ENCODE assay signal across 24 cellular contexts in genomic region chrX:32533848-32534247, GRCh38.
A peak's percentile ranks its signal among the peaks of the same experiment; 100 is the strongest.
DNase-seq lines count a peak whose midpoint lies in the region; ATAC-seq, FAIRE-seq and TF ChIP-seq lines count a peak whose summit lies in the region.
"Had no signal": no experiment of that assay in that cellular context is flagged by ENCODE, and none has a peak within 500 bp of the region (broad histone marks: within the 10 kb centered on the region; RNA-seq: fewer than 3 reads in every experiment).

No MANE protein-coding gene starts in this region.

- TF ChIP-seq EP300 in A549 (IDR thresholded peaks at IDR 0.05), result no peak

- no peak for ATAC-seq in A549
- peak; percentile 94 for ATAC-seq in GM18868 (IDR thresholded peaks at IDR 0.05; ENCODE audit: unreplicated experiment)
- peak; percentile 76 for ATAC-seq in HG02623 (IDR thresholded peaks at IDR 0.05; ENCODE audit: unreplicated experiment)
- ATAC-seq in HG03354 (IDR thresholded peaks at IDR 0.05; ENCODE audit: poor library complexity, severe bottlenecking, unreplicated experiment), result peak; percentile 60
- no peak for ATAC-seq in GM18517 (IDR thresholded peaks at IDR 0.05; ENCODE audit: unreplicated experiment)
- ATAC-seq: activated CD8-positive, alpha-beta memory T cell treated with anti-CD3 and anti-CD28 coated beads, Interleukin-2, amount 10 ng/mL, durations not matched to agents 7 days and 5 days; heart right ventricle; left ventricle myocardium superior; mucosa of descending colon had no signal

- no peaks in the 10 kb centered on the region for H3K27me3 Mint-ChIP-seq in activated CD4-positive, alpha-beta memory T cell treated with anti-CD3 and anti-CD28 coated beads for 36 hours
- H3K27me3 Mint-ChIP-seq: activated CD8-positive, alpha-beta memory T cell treated with anti-CD3 and anti-CD28 coated beads, Interleukin-2, amount 10 ng/mL, durations not matched to agents 7 days and 5 days; dendritic cell treated with granulocyte-macrophage colony-stimulating factor and Interleukin-4, amounts not matched to agents 40 ng/mL and 50 ng/mL, for 4 days had no signal

- H3K9me3 ChIP-seq in A549, result no peaks in the 10 kb centered on the region
- H3K9me3 ChIP-seq: heart right ventricle, mucosa of descending colon had no signal

- no peak overlapping the region for H3K4me3 ChIP-seq in A549
- H3K4me3 ChIP-seq: heart right ventricle, mucosa of descending colon, neural progenitor cell had no signal

- CTCF ChIA-PET in A549 (lab: Yijun Ruan, JAX), result no interaction called here
- CTCF ChIA-PET in activated CD4-positive, alpha-beta memory T cell treated with anti-CD3 and anti-CD28 coated beads for 36 hours (lab: Charles Lee), result no interaction called here

- no peaks in the 10 kb centered on the region for H3K4me1 Mint-ChIP-seq in activated CD4-positive, alpha-beta memory T cell treated with anti-CD3 and anti-CD28 coated beads for 36 hours (ENCODE audit: low read depth)
- H3K4me1 Mint-ChIP-seq: activated CD8-positive, alpha-beta memory T cell treated with anti-CD3 and anti-CD28 coated beads, Interleukin-2, amount 10 ng/mL, durations not matched to agents 7 days and 5 days had no signal

- no peak overlapping the region for H3K4me2 ChIP-seq in A549
- H3K4me2 ChIP-seq: neural progenitor cell had no signal

- no peak for TF ChIP-seq RAD21 in A549 (conservative IDR thresholded peaks at IDR 0.05 in 1 of 2, IDR thresholded peaks at IDR 0.05 in 1 of 2)

- H3K27ac ChIP-seq in A549, result no peak overlapping the region
- H3K27ac ChIP-seq: heart right ventricle, neural progenitor cell had no signal

- POLR2A ChIA-PET in A549 (lab: Yijun Ruan, JAX), result no interaction called here
- POLR2A ChIA-PET in activated CD4-positive, alpha-beta memory T cell treated with anti-CD3 and anti-CD28 coated beads for 36 hours (lab: Charles Lee), result no interaction called here

- no peak for TF ChIP-seq POLR2A in A549 (IDR thresholded peaks at IDR 0.05; ENCODE audit: low read length)

- peak; percentile 85 for FAIRE-seq in A549 (lab: Jason Lieb, UNC)
- FAIRE-seq: endothelial cell of umbilical vein, TTC549, urothelium cell line had no signal

- DNase-seq in A549 (ENCODE audit: low read depth in 1 of 2, low spot score in 1 of 2) (no peak), NCI-H2196 (lab: John Stamatoyannopoulos, UW; ENCODE audit: unreplicated experiment) (no peak), NCI-H1105 (lab: John Stamatoyannopoulos, UW) (no peak)
- DNase-seq in activated CD4-positive, alpha-beta memory T cell treated with anti-CD3 and anti-CD28 coated beads for 36 hours, result no peak
- DNase-seq: activated CD4-positive, alpha-beta T cell treated with anti-CD3 and anti-CD28 coated beads for 4 hours; activated CD8-positive, alpha-beta memory T cell treated with anti-CD3 and anti-CD28 coated beads, Interleukin-2, amount 10 ng/mL, durations not matched to agents 7 days and 5 days; activated effector memory CD4-positive, alpha-beta T cell treated with Interleukin-2 at 50 U/mL for 16 hours; EL; H7; heart right ventricle; left ventricle myocardium superior; mucosa of descending colon; NCI-H1930; NCI-H510A; stimulated activated CD8-positive, alpha-beta memory T cell treated with anti-CD3 and anti-CD28 coated beads, Interleukin-4, amount 100 ng/mL, for 48 hours had no signal

- intact Hi-C loops in activated CD4-positive, alpha-beta memory T cell treated with anti-CD3 and anti-CD28 coated beads for 36 hours (cut with micrococcal nuclease), result no loop called here

- TF ChIP-seq CTCF in A549 (IDR thresholded peaks at IDR 0.05), result no peak

- H3K4me1 ChIP-seq in A549, result no peaks in the 10 kb centered on the region

- H3K36me3 Mint-ChIP-seq in activated CD4-positive, alpha-beta memory T cell treated with anti-CD3 and anti-CD28 coated beads for 36 hours, result no peaks in the 10 kb centered on the region
- H3K36me3 Mint-ChIP-seq: activated CD8-positive, alpha-beta memory T cell treated with anti-CD3 and anti-CD28 coated beads, Interleukin-2, amount 10 ng/mL, durations not matched to agents 7 days and 5 days; neural progenitor cell had no signal

- no peak overlapping the region for H3K4me3 Mint-ChIP-seq in activated CD4-positive, alpha-beta memory T cell treated with anti-CD3 and anti-CD28 coated beads for 36 hours
- H3K4me3 Mint-ChIP-seq: activated CD8-positive, alpha-beta memory T cell treated with anti-CD3 and anti-CD28 coated beads, Interleukin-2, amount 10 ng/mL, durations not matched to agents 7 days and 5 days; dendritic cell treated with granulocyte-macrophage colony-stimulating factor and Interleukin-4, amounts not matched to agents 40 ng/mL and 50 ng/mL, for 4 days; neural progenitor cell had no signal

- 0% methylated on average over 4 of the region's 4 CpGs for WGBS in A549 (ENCODE audit: missing lambda C conversion rate)

- no peak overlapping the region for H3K27ac Mint-ChIP-seq in activated CD4-positive, alpha-beta memory T cell treated with anti-CD3 and anti-CD28 coated beads for 36 hours
- H3K27ac Mint-ChIP-seq: activated CD8-positive, alpha-beta memory T cell treated with anti-CD3 and anti-CD28 coated beads, Interleukin-2, amount 10 ng/mL, durations not matched to agents 7 days and 5 days; dendritic cell treated with granulocyte-macrophage colony-stimulating factor and Interleukin-4, amounts not matched to agents 40 ng/mL and 50 ng/mL, for 4 days; neural progenitor cell had no signal

- no peaks in the 10 kb centered on the region for H3K9me3 Mint-ChIP-seq in activated CD4-positive, alpha-beta memory T cell treated with anti-CD3 and anti-CD28 coated beads for 36 hours
- H3K9me3 Mint-ChIP-seq: dendritic cell treated with granulocyte-macrophage colony-stimulating factor and Interleukin-4, amounts not matched to agents 40 ng/mL and 50 ng/mL, for 4 days had no signal

TF ChIP-seq in A549, 52 proteins besides CTCF, POLR2A, EP300 and RAD21:
- no peak for TF ChIP-seq HEYL (CRISPR knock-in tag; IDR thresholded peaks at IDR 0.05)
- no peak for TF ChIP-seq BCL3 (IDR thresholded peaks at IDR 0.05)
- TF ChIP-seq ZSCAN20 (CRISPR knock-in tag; IDR thresholded peaks at IDR 0.05), result no peak
- no peak for TF ChIP-seq EHMT2 (IDR thresholded peaks at IDR 0.05; ENCODE audit: low read depth)
- no peak for TF ChIP-seq FOXS1 (CRISPR knock-in tag; IDR thresholded peaks at IDR 0.05)
- TF ChIP-seq CHD4 (IDR thresholded peaks at IDR 0.05; ENCODE audit: borderline replicate concordance), result no peak
- TF ChIP-seq BHLHE40 (IDR thresholded peaks at IDR 0.05; ENCODE audit: low read depth, low read length), result no peak
- TF ChIP-seq JUNB (IDR thresholded peaks at IDR 0.05), result no peak
- no peak for TF ChIP-seq CEBPB (IDR thresholded peaks at IDR 0.05)
- no peak for TF ChIP-seq HDAC2 (IDR thresholded peaks at IDR 0.05)
- TF ChIP-seq HES2 (IDR thresholded peaks at IDR 0.05), result no peak
- no peak for TF ChIP-seq MYC (IDR thresholded peaks at IDR 0.05; ENCODE audit: borderline replicate concordance, low read length)

Comparison
In these comparisons a context has a peak if more than half of its experiments do, and no peak if none do; other contexts are left out.
1. ATAC-seq: peak in GM18868 (single experiment), HG02623 (single experiment) and HG03354 (single experiment); none in A549 (0 of 2) and GM18517 (single experiment).